Comparison of ENCODE assay signal across 1 cellular context in the genomic region with DNA sequence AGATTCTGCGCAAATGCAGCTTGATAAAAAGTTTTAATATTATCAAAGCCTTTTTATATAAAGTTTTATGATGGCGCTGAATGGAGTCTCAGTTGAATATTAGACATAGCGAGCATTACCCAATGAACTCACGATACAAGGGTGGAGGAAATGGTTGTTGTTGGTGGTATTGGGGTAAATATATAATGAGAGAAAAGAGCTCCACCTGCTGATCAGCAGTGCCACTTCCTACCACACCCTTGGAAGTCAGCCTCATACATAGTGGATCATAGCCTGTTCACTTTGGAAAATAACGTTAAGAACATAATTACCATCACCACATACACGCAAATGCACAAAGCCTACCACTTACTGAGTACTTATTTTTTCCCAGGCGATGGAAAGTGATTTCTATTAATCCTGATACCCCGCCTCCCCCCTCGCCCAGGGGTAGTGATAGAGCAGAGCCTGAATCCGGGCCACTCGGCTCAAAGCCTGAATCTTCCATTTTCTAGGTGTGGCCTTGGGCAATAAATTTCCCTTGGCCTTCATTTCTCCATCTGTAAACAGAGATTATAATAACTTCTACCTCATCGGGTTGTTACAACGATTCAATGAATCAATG.
TF ChIP-seq lines count a peak whose summit lies in the region.

No MANE protein-coding gene starts in this region.

TF ChIP-seq in HCT116, 20 proteins besides CTCF, POLR2A, EP300 and RAD21 (continued from another document):
- TF ChIP-seq REST (IDR thresholded peaks at IDR 0.05; ENCODE audit: low read depth): no peak
- no peak for TF ChIP-seq JUND (IDR thresholded peaks at IDR 0.05)
- no peak for TF ChIP-seq ZNF274 (IDR thresholded peaks at IDR 0.05; ENCODE audit: low read depth, low read length)
- TF ChIP-seq CEBPB (IDR thresholded peaks at IDR 0.05; ENCODE audit: low read depth): no peak
- TF ChIP-seq EZH2phosphoT487 (IDR thresholded peaks at IDR 0.05; ENCODE audit: borderline replicate concordance): no peak
- no peak for TF ChIP-seq EGR1 (IDR thresholded peaks at IDR 0.05; ENCODE audit: low read depth)
